In genomic region chr2:142119347-142119746, GRCh38 we compare ENCODE assay signal across 34 cellular contexts. TPM values are rescaled to one million over a fixed set of nuclear protein-coding genes. Genes with fewer than 3 reads are reported as not detected.
"Had no signal": no experiment of that assay in that cellular context is flagged by ENCODE, and none has a peak within 500 bp of the region (broad histone marks: within the 10 kb centered on the region; RNA-seq: fewer than 3 reads in every experiment).

No MANE protein-coding gene starts in this region.

- H3K9me3 ChIP-seq: adrenal gland, ascending aorta, body of pancreas, breast epithelium had no signal

- ATAC-seq: activated naive CD4-positive, alpha-beta T cell treated with anti-CD3 and anti-CD28 coated beads, Interleukin-2, amount 50 U/mL, for 72 hours; activated naive CD8-positive, alpha-beta T cell treated with anti-CD3 and anti-CD28 coated beads, Interleukin-2, amount 50 U/mL, for 24 hours; activated T-cell treated with anti-CD3 and anti-CD28 coated beads, Interleukin-2, amount 50 U/mL, for 4 hours; activated T-cell treated with anti-CD3 and anti-CD28 coated beads, Interleukin-2, amount 50 U/mL, for 72 hours; activated T-helper 17 cell treated with anti-CD3 and anti-CD28 coated beads, Interleukin-2, amount 50 U/mL, for 72 hours; body of pancreas had no signal

- H3K27me3 ChIP-seq: adrenal gland, ascending aorta, body of pancreas, brain microvascular endothelial cell, breast epithelium, cardiac muscle cell had no signal

- H3K4me3 ChIP-seq: adrenal gland, ascending aorta, body of pancreas, breast epithelium, cardiac muscle cell had no signal

- H3K36me3 ChIP-seq: adrenal gland, ascending aorta, brain microvascular endothelial cell, breast epithelium, cardiac muscle cell had no signal

- H3K27ac ChIP-seq: adrenal gland, ascending aorta, body of pancreas, brain microvascular endothelial cell, breast epithelium, cardiac muscle cell had no signal

- H3K4me1 ChIP-seq: adrenal gland, ascending aorta, body of pancreas, breast epithelium had no signal

- DNase-seq: activated effector memory CD4-positive, alpha-beta T cell treated with anti-CD3 and anti-CD28 coated beads, Interleukin-2, amount 50 U/mL, for 16 hours; activated effector memory CD4-positive, alpha-beta T cell treated with Interleukin-2 at 50 U/mL for 16 hours; activated gamma-delta T cell; activated gamma-delta T cell treated with Interleukin-2 at 50 U/mL for 16 hours; activated naive CD4-positive, alpha-beta T cell; activated naive CD4-positive, alpha-beta T cell treated with anti-CD3 and anti-CD28 coated beads for 36 hours; activated naive CD4-positive, alpha-beta T cell treated with anti-CD3 and anti-CD28 coated beads, Interleukin-2, amount 10 ng/mL, durations not matched to agents 7 days and 5 days; activated naive CD4-positive, alpha-beta T cell treated with anti-CD3 and anti-CD28 coated beads, Interleukin-2, amount 50 U/mL, for 16 hours; activated naive CD4-positive, alpha-beta T cell treated with Interleukin-2 at 50 U/mL for 16 hours; activated naive CD8-positive, alpha-beta T cell treated with anti-CD3 and anti-CD28 coated beads for 36 hours; activated naive CD8-positive, alpha-beta T cell treated with anti-CD3 and anti-CD28 coated beads, Interleukin-2, amount 10 ng/mL, durations not matched to agents 7 days and 5 days; activated naive CD8-positive, alpha-beta T cell treated with anti-CD3 and anti-CD28 coated beads, Interleukin-2, amount 50 U/mL, for 24 hours; activated T-cell treated with anti-CD3 and anti-CD28 coated beads, Interleukin-2, amount 50 U/mL, for 1 hour; activated T-cell treated with anti-CD3 and anti-CD28 coated beads, Interleukin-2, amount 50 U/mL, for 24 hours; activated T-cell treated with anti-CD3 and anti-CD28 coated beads, Interleukin-2, amount 50 U/mL, for 4 hours; activated T-cell treated with anti-CD3 and anti-CD28 coated beads, Interleukin-2, amount 50 U/mL, for 48 hours; activated T-cell treated with anti-CD3 and anti-CD28 coated beads, Interleukin-2, amount 50 U/mL, for 72 hours; adrenal gland; amniotic stem cell; amygdala; anterior cingulate cortex; aorta; body of pancreas; brain microvascular endothelial cell; caudate nucleus; central memory CD4-positive, alpha-beta T cell; cerebellar nuclear complex had no signal

RNA-seq across cellular contexts. Expression of gene LRP1B, which starts 11.5 kb away (rescaled TPM):
- total RNA-seq: activated naive CD4-positive, alpha-beta T cell treated with anti-CD3 and anti-CD28 coated beads for 36 hours; activated naive CD4-positive, alpha-beta T cell treated with anti-CD3 and anti-CD28 coated beads, Interleukin-2, amount 50 U/mL, for 72 hours; activated naive CD8-positive, alpha-beta T cell treated with anti-CD3 and anti-CD28 coated beads for 36 hours; activated naive CD8-positive, alpha-beta T cell treated with anti-CD3 and anti-CD28 coated beads, Interleukin-2, amount 10 ng/mL, durations not matched to agents 7 days and 5 days; activated T-cell treated with anti-CD3 and anti-CD28 coated beads, Interleukin-2, amount 50 U/mL, for 4 hours; activated T-cell treated with anti-CD3 and anti-CD28 coated beads, Interleukin-2, amount 50 U/mL, for 72 hours; activated T-helper 1 cell treated with anti-CD3 and anti-CD28 coated beads, Interleukin-12 subunit alpha, Interleukin-12 subunit beta, Interleukin-2, Interleukin-4 antibody, amounts not matched to agents 30 ng/mL and 10 ng/mL and 1 ng/mL, durations not matched to agents 14 hours and 24 hours and 36 hours; activated T-helper 17 cell treated with anti-CD3 and anti-CD28 coated beads, Interleukin-2, amount 50 U/mL, for 72 hours; activated T-helper 2 cell treated with anti-CD3 and anti-CD28 coated beads, Interferon-gamma antibody, Interleukin-2, Interleukin-4, amounts not matched to agents 10 μg/mL and 5 μg/mL and 100 μg/mL, durations not matched to agents 14 hours and 24 hours and 36 hours; ascending aorta had no signal
